In genomic region chr10:92790449-92790848, GRCh38 we compare ENCODE assay signal across 1 cellular context.
TF ChIP-seq lines count a peak whose summit lies in the region.

No MANE protein-coding gene starts in this region.

TF ChIP-seq in GM23338, 12 proteins besides CTCF, POLR2A, EP300 and RAD21 (continued from another document):
- TF ChIP-seq ZNF462 (CRISPR knock-in tag; IDR thresholded peaks at IDR 0.05) (no peak), REST (IDR thresholded peaks at IDR 0.05; ENCODE audit: unreplicated experiment) (no peak), ETS1 (IDR thresholded peaks at IDR 0.05) (no peak), JUNB (IDR thresholded peaks at IDR 0.05; ENCODE audit: unreplicated experiment) (no peak), EZH2phosphoT487 (IDR thresholded peaks at IDR 0.05; ENCODE audit: unreplicated experiment) (no peak), ZNF114 (CRISPR knock-in tag; IDR thresholded peaks at IDR 0.05) (no peak), ZNF331 (CRISPR knock-in tag; IDR thresholded peaks at IDR 0.05; ENCODE audit: low read depth) (no peak), NANOG (IDR thresholded peaks at IDR 0.05; ENCODE audit: borderline replicate concordance) (no peak), POLR2AphosphoS5 (IDR thresholded peaks at IDR 0.05; ENCODE audit: low read depth) (no peak), CREB1 (CRISPR knock-in tag; IDR thresholded peaks at IDR 0.05; ENCODE audit: low read depth) (no peak), EZH2 (IDR thresholded peaks at IDR 0.05; ENCODE audit: low read depth, unreplicated experiment) (no peak)
